ENCODE assay signal across 9 cellular contexts in the genomic region with DNA sequence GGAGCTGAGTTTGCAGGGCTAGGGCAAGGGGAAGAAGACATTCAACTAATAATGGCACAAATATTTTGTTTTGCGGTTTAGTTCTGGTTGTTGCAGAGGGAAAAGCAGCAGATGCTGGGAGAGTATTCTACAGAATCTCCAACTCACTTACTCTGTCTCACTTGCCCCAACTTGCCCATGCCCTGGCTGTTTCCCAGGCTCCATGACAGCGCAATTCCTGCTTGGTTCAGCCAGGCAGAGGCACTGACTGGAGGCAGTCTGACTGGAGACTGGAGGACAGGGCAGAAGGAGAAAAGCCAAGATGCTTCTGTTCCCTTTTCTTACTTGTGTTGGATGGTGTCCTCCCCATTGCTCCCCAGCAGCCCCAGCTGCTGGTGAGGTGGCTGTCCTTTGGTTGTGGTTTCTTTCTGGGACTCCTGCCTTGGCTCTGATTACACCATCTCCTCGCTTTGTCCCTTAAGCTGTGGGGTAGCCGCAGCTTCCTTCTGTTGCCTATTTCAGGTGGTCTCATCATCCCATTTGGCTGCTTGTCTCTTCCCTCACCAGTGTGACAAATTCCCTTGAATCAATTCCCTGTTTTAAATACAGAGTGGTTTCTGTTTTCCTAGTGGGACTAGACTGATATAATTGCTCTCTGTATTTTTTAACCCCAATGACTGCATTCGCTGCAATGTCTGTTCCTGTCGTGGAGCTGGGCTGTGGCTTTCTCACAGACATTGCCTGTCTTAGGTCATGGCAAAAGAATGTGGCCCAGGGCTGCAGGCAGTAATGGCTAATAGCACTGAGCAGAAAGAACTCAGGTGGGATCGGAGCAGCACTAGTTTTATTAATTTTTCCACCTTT. TPM values are rescaled to one million over a fixed set of nuclear protein-coding genes. Genes with fewer than 3 reads are reported as not detected.
DNase-seq lines count a peak whose midpoint lies in the region; ATAC-seq and TF ChIP-seq lines count a peak whose summit lies in the region.
"Had no signal": no experiment of that assay in that cellular context is flagged by ENCODE, and none has a peak within 500 bp of the region (broad histone marks: within the 10 kb centered on the region; RNA-seq: fewer than 3 reads in every experiment).

No MANE protein-coding gene starts in this region.

- no peak overlapping the region for H3K9ac ChIP-seq in adipocyte (ENCODE audit: low read length)

- no peak overlapping the region for H3K4me3 Mint-ChIP-seq in T-helper 2 cell treated with Interferon-gamma antibody and Interleukin-4, amounts not matched to agents 5 μg/mL and 100 μg/mL, for 36 hours

- no peaks in the 10 kb centered on the region for H3K9me3 ChIP-seq in adipocyte (ENCODE audit: control insufficient read depth, low read length)

- no peak overlapping the region for H3K27ac Mint-ChIP-seq in T-helper 2 cell treated with Interferon-gamma antibody and Interleukin-4, amounts not matched to agents 5 μg/mL and 100 μg/mL, for 36 hours

- no peaks in the 10 kb centered on the region for H3K36me3 ChIP-seq in adipocyte (ENCODE audit: control insufficient read depth, insufficient read depth, low read length, severe bottlenecking)

- H3K27me3 Mint-ChIP-seq in T-helper 2 cell treated with Interferon-gamma antibody and Interleukin-4, amounts not matched to agents 5 μg/mL and 100 μg/mL, for 36 hours (ENCODE audit: low read depth), result no peaks in the 10 kb centered on the region

- H3K27me3 ChIP-seq in adipocyte (replicated peaks; ENCODE audit: control insufficient read depth, insufficient read depth, low read length), result no peaks in the 10 kb centered on the region

- peaks cover 42% of the 10 kb centered on the region for H3K4me1 ChIP-seq in adipocyte (ENCODE audit: control insufficient read depth, insufficient read depth, low read length)

- ATAC-seq in GM18519 (IDR thresholded peaks at IDR 0.05; ENCODE audit: low FRiP score, unreplicated experiment), result no peak

- peak; percentile 80 for DNase-seq in AG10803 (ENCODE audit: low read depth)
- DNase-seq in Jurkat, Clone E6-1 (ENCODE audit: low read depth, low spot score), result peak; percentile 9
- DNase-seq in adipocyte (ENCODE audit: low read depth), result peak; percentile 58
- DNase-seq in islet precursor cell, result peak; percentile 98
- DNase-seq in HT-29 (ENCODE audit: low spot score), result no peak
- DNase-seq in T-helper 2 cell treated with Interferon-gamma antibody and Interleukin-4, amounts not matched to agents 5 μg/mL and 100 μg/mL, for 36 hours (ENCODE audit: low spot score), result no peak
- no peak for DNase-seq in occipital lobe (lab: John Stamatoyannopoulos, UW)
- DNase-seq: activated effector memory CD4-positive, alpha-beta T cell treated with anti-CD3 and anti-CD28 coated beads, Interleukin-2, amount 50 U/mL, for 16 hours had no signal

- H3K4me1 Mint-ChIP-seq in T-helper 2 cell treated with Interferon-gamma antibody and Interleukin-4, amounts not matched to agents 5 μg/mL and 100 μg/mL, for 36 hours (ENCODE audit: low read depth), result no peaks in the 10 kb centered on the region

- H3K4me3 ChIP-seq in AG10803 (ENCODE audit: low read length) (no peak overlapping the region), adipocyte (ENCODE audit: low read length) (no peak overlapping the region)
- H3K4me3 ChIP-seq in Jurkat, Clone E6-1 (ENCODE audit: low read length), result no peak overlapping the region

- TF ChIP-seq CTCF in AG10803 (conservative IDR thresholded peaks at IDR 0.05; ENCODE audit: low read length), result no peak

- H3K9me3 Mint-ChIP-seq in T-helper 2 cell treated with Interferon-gamma antibody and Interleukin-4, amounts not matched to agents 5 μg/mL and 100 μg/mL, for 36 hours, result no peaks in the 10 kb centered on the region

- H3K36me3 Mint-ChIP-seq in T-helper 2 cell treated with Interferon-gamma antibody and Interleukin-4, amounts not matched to agents 5 μg/mL and 100 μg/mL, for 36 hours (ENCODE audit: low read depth), result no peaks in the 10 kb centered on the region

RNA-seq across cellular contexts. Expression of a gene that starts 24.2 kb away (rescaled TPM):
- polyA plus RNA-seq in Jurkat, Clone E6-1 (2012; ENCODE audit: insufficient read depth, insufficient read length), result 0.88 TPM
- total RNA-seq in HT-29 (2014; rRNA removed; shearing (Covaris generic)), result not detected in 2 replicates
- total RNA-seq in occipital lobe, result 31.7 TPM

Comparison
In these comparisons a context has a peak if more than half of its experiments do, and no peak if none do; other contexts are left out.
1. DNase-seq: peak in AG10803 (single experiment), Jurkat, Clone E6-1 (single experiment), adipocyte (single experiment) and islet precursor cell (single experiment); none in HT-29 (single experiment), T-helper 2 cell treated with Interferon-gamma antibody and Interleukin-4, amounts not matched to agents 5 μg/mL and 100 μg/mL, for 36 hours (single experiment) and occipital lobe (single experiment).
2. RNA of a gene that starts 24.2 kb away (total RNA-seq): 31.7 TPM in occipital lobe (single experiment); not detected in HT-29; every median in the first group is over 10 times any median in the second.